Comparison of ENCODE assay signal across 1 cellular context in the genomic region with DNA sequence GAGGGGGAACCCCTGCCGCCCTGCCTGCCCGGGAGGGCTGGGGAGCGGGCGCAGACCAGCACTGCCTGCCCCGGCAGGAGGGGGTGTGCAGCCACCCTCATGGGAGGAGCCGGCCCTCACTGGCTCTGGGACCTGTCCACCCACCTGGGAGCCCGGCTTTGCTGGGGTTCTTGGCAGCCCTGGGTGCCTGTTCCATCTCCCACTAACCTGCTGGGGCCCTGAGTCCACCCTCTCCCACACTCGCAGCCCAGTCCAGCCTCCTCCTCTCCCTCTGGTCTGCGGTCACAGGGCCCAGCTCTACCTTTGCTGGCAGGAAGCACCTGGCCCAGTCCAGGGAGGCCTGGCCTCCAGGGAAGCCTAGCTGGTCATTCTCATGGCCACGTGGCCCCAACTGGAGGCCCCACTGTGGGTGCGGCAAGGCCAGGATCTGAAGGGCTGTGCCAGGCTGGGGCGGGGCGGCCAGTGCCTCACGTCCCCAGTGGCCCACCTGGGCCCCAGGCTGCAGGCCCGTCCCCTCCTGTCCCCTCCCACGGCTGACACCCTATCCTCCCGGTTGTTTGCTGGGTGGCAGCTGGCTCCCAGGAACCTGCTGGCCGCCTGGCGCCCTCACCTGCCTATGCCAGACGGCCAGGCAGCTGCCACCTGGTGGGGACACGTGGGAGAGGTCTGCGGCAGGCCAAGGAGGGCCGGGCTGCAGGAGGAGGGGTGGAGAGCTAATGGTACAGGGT.
TF ChIP-seq lines count a peak whose summit lies in the region.

A gene (minus strand): TSS at position 393 of the 728 bp plus-strand sequence. CDS start 721 bp downstream, outside the sequence.

TF ChIP-seq in HepG2, 621 proteins besides CTCF, POLR2A, EP300 and RAD21 (continued from another document):
- TF ChIP-seq, protein P1, sequence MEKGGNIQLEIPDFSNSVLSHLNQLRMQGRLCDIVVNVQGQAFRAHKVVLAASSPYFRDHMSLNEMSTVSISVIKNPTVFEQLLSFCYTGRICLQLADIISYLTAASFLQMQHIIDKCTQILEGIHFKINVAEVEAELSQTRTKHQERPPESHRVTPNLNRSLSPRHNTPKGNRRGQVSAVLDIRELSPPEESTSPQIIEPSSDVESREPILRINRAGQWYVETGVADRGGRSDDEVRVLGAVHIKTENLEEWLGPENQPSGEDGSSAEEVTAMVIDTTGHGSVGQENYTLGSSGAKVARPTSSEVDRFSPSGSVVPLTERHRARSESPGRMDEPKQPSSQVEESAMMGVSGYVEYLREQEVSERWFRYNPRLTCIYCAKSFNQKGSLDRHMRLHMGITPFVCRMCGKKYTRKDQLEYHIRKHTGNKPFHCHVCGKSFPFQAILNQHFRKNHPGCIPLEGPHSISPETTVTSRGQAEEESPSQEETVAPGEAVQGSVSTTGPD (CRISPR knock-in tag; IDR thresholded peaks at IDR 0.05), result peak; percentile 16; the same call in 1 of the 2 replicates
- TF ChIP-seq ZNF567 (CRISPR knock-in tag; IDR thresholded peaks at IDR 0.05; ENCODE audit: borderline replicate concordance) (peak; percentile 61; the same call in 1 of the 2 replicates), ARNT2 (CRISPR knock-in tag; IDR thresholded peaks at IDR 0.05; ENCODE audit: low read depth) (peak; percentile 87), ZMYM2 (CRISPR knock-in tag; IDR thresholded peaks at IDR 0.05) (0 out of 2 replicates have a peak, but pooled peaks have one; percentile 73)
- TF ChIP-seq, protein P2, sequence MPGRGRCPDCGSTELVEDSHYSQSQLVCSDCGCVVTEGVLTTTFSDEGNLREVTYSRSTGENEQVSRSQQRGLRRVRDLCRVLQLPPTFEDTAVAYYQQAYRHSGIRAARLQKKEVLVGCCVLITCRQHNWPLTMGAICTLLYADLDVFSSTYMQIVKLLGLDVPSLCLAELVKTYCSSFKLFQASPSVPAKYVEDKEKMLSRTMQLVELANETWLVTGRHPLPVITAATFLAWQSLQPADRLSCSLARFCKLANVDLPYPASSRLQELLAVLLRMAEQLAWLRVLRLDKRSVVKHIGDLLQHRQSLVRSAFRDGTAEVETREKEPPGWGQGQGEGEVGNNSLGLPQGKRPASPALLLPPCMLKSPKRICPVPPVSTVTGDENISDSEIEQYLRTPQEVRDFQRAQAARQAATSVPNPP (CRISPR knock-in tag; IDR thresholded peaks at IDR 0.05), result no peak
- TF ChIP-seq, protein P3, sequence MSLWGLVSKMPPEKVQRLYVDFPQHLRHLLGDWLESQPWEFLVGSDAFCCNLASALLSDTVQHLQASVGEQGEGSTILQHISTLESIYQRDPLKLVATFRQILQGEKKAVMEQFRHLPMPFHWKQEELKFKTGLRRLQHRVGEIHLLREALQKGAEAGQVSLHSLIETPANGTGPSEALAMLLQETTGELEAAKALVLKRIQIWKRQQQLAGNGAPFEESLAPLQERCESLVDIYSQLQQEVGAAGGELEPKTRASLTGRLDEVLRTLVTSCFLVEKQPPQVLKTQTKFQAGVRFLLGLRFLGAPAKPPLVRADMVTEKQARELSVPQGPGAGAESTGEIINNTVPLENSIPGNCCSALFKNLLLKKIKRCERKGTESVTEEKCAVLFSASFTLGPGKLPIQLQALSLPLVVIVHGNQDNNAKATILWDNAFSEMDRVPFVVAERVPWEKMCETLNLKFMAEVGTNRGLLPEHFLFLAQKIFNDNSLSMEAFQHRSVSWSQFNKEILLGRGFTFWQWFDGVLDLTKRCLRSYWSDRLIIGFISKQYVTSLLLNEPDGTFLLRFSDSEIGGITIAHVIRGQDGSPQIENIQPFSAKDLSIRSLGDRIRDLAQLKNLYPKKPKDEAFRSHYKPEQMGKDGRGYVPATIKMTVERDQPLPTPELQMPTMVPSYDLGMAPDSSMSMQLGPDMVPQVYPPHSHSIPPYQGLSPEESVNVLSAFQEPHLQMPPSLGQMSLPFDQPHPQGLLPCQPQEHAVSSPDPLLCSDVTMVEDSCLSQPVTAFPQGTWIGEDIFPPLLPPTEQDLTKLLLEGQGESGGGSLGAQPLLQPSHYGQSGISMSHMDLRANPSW (CRISPR knock-in tag; IDR thresholded peaks at IDR 0.05; ENCODE audit: borderline replicate concordance), result 0 out of 2 replicates have a peak, but pooled peaks have one; percentile 40
- TF ChIP-seq, protein P4, sequence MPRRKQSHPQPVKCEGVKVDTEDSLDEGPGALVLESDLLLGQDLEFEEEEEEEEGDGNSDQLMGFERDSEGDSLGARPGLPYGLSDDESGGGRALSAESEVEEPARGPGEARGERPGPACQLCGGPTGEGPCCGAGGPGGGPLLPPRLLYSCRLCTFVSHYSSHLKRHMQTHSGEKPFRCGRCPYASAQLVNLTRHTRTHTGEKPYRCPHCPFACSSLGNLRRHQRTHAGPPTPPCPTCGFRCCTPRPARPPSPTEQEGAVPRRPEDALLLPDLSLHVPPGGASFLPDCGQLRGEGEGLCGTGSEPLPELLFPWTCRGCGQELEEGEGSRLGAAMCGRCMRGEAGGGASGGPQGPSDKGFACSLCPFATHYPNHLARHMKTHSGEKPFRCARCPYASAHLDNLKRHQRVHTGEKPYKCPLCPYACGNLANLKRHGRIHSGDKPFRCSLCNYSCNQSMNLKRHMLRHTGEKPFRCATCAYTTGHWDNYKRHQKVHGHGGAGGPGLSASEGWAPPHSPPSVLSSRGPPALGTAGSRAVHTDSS (CRISPR knock-in tag; conservative IDR thresholded peaks at IDR 0.05), result 0 out of 2 replicates have a peak, but pooled peaks have one; percentile 48
TF ChIP-seq in HepG2: peak in this region for 324.
